ENCODE assay signal across 1 cellular context in the genomic region with DNA sequence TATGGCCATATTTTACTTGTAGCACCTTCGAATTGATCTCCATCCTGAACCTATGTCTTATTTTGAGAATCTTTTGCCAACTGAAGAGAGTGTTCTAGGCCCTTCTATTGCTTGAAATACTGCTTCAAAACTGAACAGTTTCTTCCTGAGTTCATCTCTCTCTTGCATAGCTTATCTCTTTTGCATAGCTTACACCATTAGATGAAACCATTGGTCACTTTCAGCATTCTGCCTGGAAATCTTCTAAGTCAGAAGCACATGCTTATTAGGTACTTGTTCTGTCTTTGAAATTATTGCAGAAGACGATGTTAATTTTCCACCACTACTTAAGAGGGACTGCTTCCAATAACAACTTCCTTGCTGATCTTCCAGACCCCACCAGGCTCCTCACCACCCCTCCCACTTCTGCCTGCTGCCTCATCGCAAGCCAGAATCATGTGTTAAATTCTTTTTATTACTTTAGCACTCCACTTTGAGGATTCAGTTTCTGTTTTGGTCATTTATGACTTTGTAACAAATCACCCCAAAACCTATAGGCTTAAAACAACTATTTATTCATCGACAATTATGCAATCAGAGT.
TF ChIP-seq lines count a peak whose summit lies in the region.

No MANE protein-coding gene starts in this region.

TF ChIP-seq in IMR-90, 13 proteins besides CTCF, POLR2A, EP300 and RAD21 (continued from another document):
- no peak for TF ChIP-seq ELK1 (IDR thresholded peaks at IDR 0.05; ENCODE audit: borderline replicate concordance, low read depth, low read length)
